Comparison of ENCODE assay signal across 29 cellular contexts in genomic region chr6:159819098-159819497, GRCh38. TPM values are rescaled to one million over a fixed set of nuclear protein-coding genes. Genes with fewer than 3 reads are reported as not detected.
A peak's percentile ranks its signal among the peaks of the same experiment; 100 is the strongest.
DNase-seq lines count a peak whose midpoint lies in the region; ATAC-seq and TF ChIP-seq lines count a peak whose summit lies in the region.
"Had no signal": no experiment of that assay in that cellular context is flagged by ENCODE, and none has a peak within 500 bp of the region (broad histone marks: within the 10 kb centered on the region; RNA-seq: fewer than 3 reads in every experiment).

No MANE protein-coding gene starts in this region.

- H3K4me3 Mint-ChIP-seq in T-helper 2 cell treated with Interferon-gamma antibody and Interleukin-4, amounts not matched to agents 5 μg/mL and 100 μg/mL, for 36 hours, result peak overlapping the region; percentile 77
- H3K4me3 Mint-ChIP-seq in CD4-positive, CD25-positive, alpha-beta regulatory T cell, result peak overlapping the region in 1 of 4 donors; percentile 81
- H3K4me3 Mint-ChIP-seq in activated CD8-positive, alpha-beta T cell treated with anti-CD3 and anti-CD28 coated beads, Interleukin-2, amount 10 ng/mL, durations not matched to agents 7 days and 5 days, result peak overlapping the region; percentile 72
- peak overlapping the region in 8 of 10 donors; percentile 77 to 88 (median 87) for H3K4me3 Mint-ChIP-seq in naive thymus-derived CD8-positive, alpha-beta T cell

- H3K36me3 ChIP-seq in CD4-positive, CD25-positive, alpha-beta regulatory T cell (ENCODE audit: control insufficient read depth, insufficient read depth, low read length), result no peaks in the 10 kb centered on the region
- H3K36me3 ChIP-seq: left ventricle myocardium inferior had no signal

- no peaks in the 10 kb centered on the region for H3K9me3 Mint-ChIP-seq in T-helper 2 cell treated with Interferon-gamma antibody and Interleukin-4, amounts not matched to agents 5 μg/mL and 100 μg/mL, for 36 hours
- H3K9me3 Mint-ChIP-seq in CD4-positive, CD25-positive, alpha-beta regulatory T cell, result no peaks in the 10 kb centered on the region
- H3K9me3 Mint-ChIP-seq in activated CD8-positive, alpha-beta T cell treated with anti-CD3 and anti-CD28 coated beads, Interleukin-2, amount 10 ng/mL, durations not matched to agents 7 days and 5 days (ENCODE audit: insufficient read depth), result no peaks in the 10 kb centered on the region
- no peaks in the 10 kb centered on the region for H3K9me3 Mint-ChIP-seq in naive thymus-derived CD8-positive, alpha-beta T cell
- H3K9me3 Mint-ChIP-seq: activated naive CD4-positive, alpha-beta T cell treated with anti-CD3 and anti-CD28 coated beads, Interleukin-2, amount 50 U/mL, for 72 hours had no signal

- H3K36me3 Mint-ChIP-seq in T-helper 2 cell treated with Interferon-gamma antibody and Interleukin-4, amounts not matched to agents 5 μg/mL and 100 μg/mL, for 36 hours (ENCODE audit: low read depth), result no peaks in the 10 kb centered on the region
- H3K36me3 Mint-ChIP-seq in CD4-positive, CD25-positive, alpha-beta regulatory T cell, result peaks cover 12% of the 10 kb centered on the region
- H3K36me3 Mint-ChIP-seq in activated CD8-positive, alpha-beta T cell treated with anti-CD3 and anti-CD28 coated beads, Interleukin-2, amount 10 ng/mL, durations not matched to agents 7 days and 5 days (ENCODE audit: low read depth), result no peaks in the 10 kb centered on the region
- peaks cover 0 to 11% (median under 1%) of the 10 kb centered on the region in 3 donors for H3K36me3 Mint-ChIP-seq in naive thymus-derived CD8-positive, alpha-beta T cell
- H3K36me3 Mint-ChIP-seq: activated naive CD4-positive, alpha-beta T cell treated with anti-CD3 and anti-CD28 coated beads, Interleukin-2, amount 50 U/mL, for 72 hours had no signal

- no peak overlapping the region for H3K27ac ChIP-seq in CD4-positive, CD25-positive, alpha-beta regulatory T cell (ENCODE audit: insufficient read depth, low read length, poor library complexity, severe bottlenecking)
- no peak overlapping the region for H3K27ac ChIP-seq in RWPE1
- H3K27ac ChIP-seq: foreskin keratinocyte, left ventricle myocardium inferior, skin epidermis, tibial nerve had no signal

- peaks cover 15% of the 10 kb centered on the region for H3K4me1 Mint-ChIP-seq in T-helper 2 cell treated with Interferon-gamma antibody and Interleukin-4, amounts not matched to agents 5 μg/mL and 100 μg/mL, for 36 hours (ENCODE audit: low read depth)
- H3K4me1 Mint-ChIP-seq in CD4-positive, CD25-positive, alpha-beta regulatory T cell, result peaks cover 0 to 17% (median 12%) of the 10 kb centered on the region in 4 donors
- peaks cover 23% of the 10 kb centered on the region for H3K4me1 Mint-ChIP-seq in activated CD8-positive, alpha-beta T cell treated with anti-CD3 and anti-CD28 coated beads, Interleukin-2, amount 10 ng/mL, durations not matched to agents 7 days and 5 days (ENCODE audit: low read depth)
- H3K4me1 Mint-ChIP-seq in naive thymus-derived CD8-positive, alpha-beta T cell, result peaks cover 21 to 39% (median 25%) of the 10 kb centered on the region in 4 donors

- H3K27me3 Mint-ChIP-seq in T-helper 2 cell treated with Interferon-gamma antibody and Interleukin-4, amounts not matched to agents 5 μg/mL and 100 μg/mL, for 36 hours (ENCODE audit: low read depth), result no peaks in the 10 kb centered on the region
- no peaks in the 10 kb centered on the region for H3K27me3 Mint-ChIP-seq in CD4-positive, CD25-positive, alpha-beta regulatory T cell
- H3K27me3 Mint-ChIP-seq in activated CD8-positive, alpha-beta T cell treated with anti-CD3 and anti-CD28 coated beads, Interleukin-2, amount 10 ng/mL, durations not matched to agents 7 days and 5 days (ENCODE audit: low read depth), result no peaks in the 10 kb centered on the region
- no peaks in the 10 kb centered on the region for H3K27me3 Mint-ChIP-seq in naive thymus-derived CD8-positive, alpha-beta T cell

- TF ChIP-seq POLR2A in erythroblast (IDR thresholded peaks at IDR 0.05; ENCODE audit: low read length), result no peak

- H3K4me1 ChIP-seq in CD4-positive, CD25-positive, alpha-beta regulatory T cell (ENCODE audit: control insufficient read depth, insufficient read depth, low read length, poor library complexity, severe bottlenecking), result peaks cover 12% of the 10 kb centered on the region
- H3K4me1 ChIP-seq: foreskin keratinocyte, left ventricle myocardium inferior, tibial nerve had no signal

- TF ChIP-seq CTCF in RWPE1 (conservative IDR thresholded peaks at IDR 0.05; ENCODE audit: low read depth), result no peak

- POLR2A ChIA-PET in activated CD8-positive, alpha-beta T cell treated with anti-CD3 and anti-CD28 coated beads, Interleukin-2, amount 10 ng/mL, durations not matched to agents 7 days and 5 days (lab: Charles Lee), result interaction anchor here (5.2 kb wide), 1 partner anchor 29 kb away, joined by 24 read pairs; the partner anchor contains the start of genes MRPL18 and TCP1
- POLR2A ChIA-PET in naive thymus-derived CD8-positive, alpha-beta T cell (lab: Charles Lee), result interaction anchor here (1.4 to 4.5 kb wide), 3 partner anchors 14 to 92 kb away, joined by 4 to 25 read pairs (median 21); partner anchors contain the start of genes MRPL18, TCP1 and WTAP
- POLR2A ChIA-PET in RWPE1 (lab: Yijun Ruan, JAX; ENCODE audit: low non-redundant PET), result no interaction called here

- H3K27ac Mint-ChIP-seq in T-helper 2 cell treated with Interferon-gamma antibody and Interleukin-4, amounts not matched to agents 5 μg/mL and 100 μg/mL, for 36 hours, result peak overlapping the region; percentile 91
- peak overlapping the region in 2 of 3 donors; percentile 90 to 93 for H3K27ac Mint-ChIP-seq in CD4-positive, CD25-positive, alpha-beta regulatory T cell
- H3K27ac Mint-ChIP-seq in activated CD8-positive, alpha-beta T cell treated with anti-CD3 and anti-CD28 coated beads, Interleukin-2, amount 10 ng/mL, durations not matched to agents 7 days and 5 days, result peak overlapping the region; percentile 95
- peak overlapping the region in 9 of 10 donors; percentile 26 to 96 (median 92) for H3K27ac Mint-ChIP-seq in naive thymus-derived CD8-positive, alpha-beta T cell

- H3K27me3 ChIP-seq in CD4-positive, CD25-positive, alpha-beta regulatory T cell (ENCODE audit: control insufficient read depth, insufficient read depth, low read length), result no peaks in the 10 kb centered on the region
- H3K27me3 ChIP-seq: tibial nerve had no signal

- no peak for ATAC-seq in CD4-positive, CD25-positive, alpha-beta regulatory T cell (ENCODE audit: low read depth in 2 of 2)
- ATAC-seq in activated CD8-positive, alpha-beta T cell treated with anti-CD3 and anti-CD28 coated beads, Interleukin-2, amount 10 ng/mL, durations not matched to agents 7 days and 5 days, result no peak
- no peak for ATAC-seq in naive thymus-derived CD8-positive, alpha-beta T cell
- ATAC-seq in GM21528 (IDR thresholded peaks at IDR 0.05; ENCODE audit: low FRiP score, unreplicated experiment), result no peak
- ATAC-seq: foreskin keratinocyte, Right ventricle myocardium inferior had no signal

- H3K4me3 ChIP-seq in CD4-positive, CD25-positive, alpha-beta regulatory T cell (ENCODE audit: low read depth, low read length), result no peak overlapping the region
- H3K4me3 ChIP-seq: left ventricle myocardium inferior, mucosa of descending colon, skin epidermis, tibial nerve had no signal

- no peak for DNase-seq in T-helper 2 cell treated with Interferon-gamma antibody and Interleukin-4, amounts not matched to agents 5 μg/mL and 100 μg/mL, for 36 hours (ENCODE audit: low spot score)
- no peak for DNase-seq in T-helper 2 cell
- DNase-seq in CD4-positive, CD25-positive, alpha-beta regulatory T cell, result no peak
- no peak for DNase-seq in activated CD8-positive, alpha-beta T cell treated with anti-CD3 and anti-CD28 coated beads, Interleukin-2, amount 10 ng/mL, durations not matched to agents 7 days and 5 days
- no peak for DNase-seq in naive thymus-derived CD8-positive, alpha-beta T cell
- DNase-seq in erythroblast (lab: John Stamatoyannopoulos, UW), result no peak
- no peak for DNase-seq in RWPE1 (ENCODE audit: low spot score)
- DNase-seq: 8988T; Calu3; cerebellar nuclear complex; effector CD4-positive, alpha-beta T cell; foreskin keratinocyte; hippocampal formation; IMR-90; left ventricle myocardium inferior; mucosa of descending colon; NCI-H1105 treated with DMSO at 0.1 percent for 48 hours; NCI-H2029 treated with DMSO at 0.1 percent for 48 hours; NCI-H446 treated with DMSO at 0.1 percent for 48 hours; nucleus accumbens; OCI-M1; stimulated activated CD4-positive, alpha-beta T cell treated with anti-CD3 and anti-CD28 coated beads, Interleukin-2, amount 100 ng/mL, for 24 hours; stimulated activated naive CD4-positive, alpha-beta T cell treated with Interleukin-2 at 50 U/mL for 16 hours had no signal

- CTCF ChIA-PET in activated CD8-positive, alpha-beta T cell treated with anti-CD3 and anti-CD28 coated beads, Interleukin-2, amount 10 ng/mL, durations not matched to agents 7 days and 5 days (lab: Charles Lee), result interaction anchor here (1.4 kb wide), 1 partner anchor 34 kb away, joined by 4 read pairs; no protein-coding TSS in a partner anchor
- CTCF ChIA-PET in RWPE1 (lab: Yijun Ruan, JAX), result no interaction called here

- H3K9me3 ChIP-seq in CD4-positive, CD25-positive, alpha-beta regulatory T cell (ENCODE audit: control insufficient read depth in 2 of 2, low read length in 2 of 2), result no peaks in the 10 kb centered on the region
- H3K9me3 ChIP-seq: left ventricle myocardium inferior, mucosa of descending colon, tibial nerve had no signal

RNA-seq across cellular contexts. Expression of gene PNLDC1, which starts 19.0 kb away (rescaled TPM):
- total RNA-seq in CD4-positive, CD25-positive, alpha-beta regulatory T cell, result not detected
- under 1 TPM in 1 of 4 donors, not detected in 3; 0.21 TPM for polyA plus RNA-seq in CD4-positive, CD25-positive, alpha-beta regulatory T cell
- under 1 TPM; 0.57 to 0.79 TPM for total RNA-seq in activated CD8-positive, alpha-beta T cell treated with anti-CD3 and anti-CD28 coated beads, Interleukin-2, amount 10 ng/mL, durations not matched to agents 7 days and 5 days
- total RNA-seq in naive thymus-derived CD8-positive, alpha-beta T cell, result under 1 TPM; 0.36 to 0.75 TPM
- polyA plus RNA-seq in naive thymus-derived CD8-positive, alpha-beta T cell, result under 1 TPM in 1 of 3 donors, not detected in 2; 0.36 TPM
- total RNA-seq: IMR-90, M059J had no signal
- polyA plus RNA-seq: IMR-90 had no signal

RNA-seq across cellular contexts. Expression of gene MRPL18, which starts 28.8 kb away (rescaled TPM):
- total RNA-seq in CD4-positive, CD25-positive, alpha-beta regulatory T cell, result 21.7 TPM
- 100 to 1,000 TPM in 2 of 4 donors, 10 to 100 TPM in 2; 86.9 to 122 (median 103) TPM for polyA plus RNA-seq in CD4-positive, CD25-positive, alpha-beta regulatory T cell
- total RNA-seq in activated CD8-positive, alpha-beta T cell treated with anti-CD3 and anti-CD28 coated beads, Interleukin-2, amount 10 ng/mL, durations not matched to agents 7 days and 5 days, result 10 to 100 TPM; 85.4 to 91.3 TPM
- total RNA-seq in naive thymus-derived CD8-positive, alpha-beta T cell, result 10 to 100 TPM; 36.2 to 39.0 TPM
- 100 to 1,000 TPM in 1 of 3 donors, 10 to 100 TPM in 2; 63.0 to 131 (median 79.9) TPM for polyA plus RNA-seq in naive thymus-derived CD8-positive, alpha-beta T cell

RNA-seq across cellular contexts. Expression of gene TCP1, which starts 29.7 kb away (rescaled TPM):
- total RNA-seq in CD4-positive, CD25-positive, alpha-beta regulatory T cell, result 205 TPM
- polyA plus RNA-seq in CD4-positive, CD25-positive, alpha-beta regulatory T cell, result 100 to 1,000 TPM in 2 of 4 donors, 10 to 100 TPM in 2; 83.6 to 121 (median 99.9) TPM
- 100 to 1,000 TPM; 263 to 277 TPM for total RNA-seq in activated CD8-positive, alpha-beta T cell treated with anti-CD3 and anti-CD28 coated beads, Interleukin-2, amount 10 ng/mL, durations not matched to agents 7 days and 5 days
- 100 to 1,000 TPM; 184 to 185 TPM for total RNA-seq in naive thymus-derived CD8-positive, alpha-beta T cell
- 10 to 100 TPM; 68.8 to 97.6 (median 72.4) TPM for polyA plus RNA-seq in naive thymus-derived CD8-positive, alpha-beta T cell

RNA-seq across cellular contexts. Expression of gene ACAT2, which starts 57.3 kb away (rescaled TPM):
- 29.6 TPM for total RNA-seq in CD4-positive, CD25-positive, alpha-beta regulatory T cell
- polyA plus RNA-seq in CD4-positive, CD25-positive, alpha-beta regulatory T cell, result 10 to 100 TPM; 40.8 to 66.0 (median 50.2) TPM
- total RNA-seq in activated CD8-positive, alpha-beta T cell treated with anti-CD3 and anti-CD28 coated beads, Interleukin-2, amount 10 ng/mL, durations not matched to agents 7 days and 5 days, result 10 to 100 TPM; 84.4 to 89.2 TPM
- 10 to 100 TPM; 30.6 to 30.9 TPM for total RNA-seq in naive thymus-derived CD8-positive, alpha-beta T cell
- polyA plus RNA-seq in naive thymus-derived CD8-positive, alpha-beta T cell, result 10 to 100 TPM; 29.4 to 38.8 (median 38.2) TPM
